ENCODE assay signal across 8 cellular contexts in the genomic region with DNA sequence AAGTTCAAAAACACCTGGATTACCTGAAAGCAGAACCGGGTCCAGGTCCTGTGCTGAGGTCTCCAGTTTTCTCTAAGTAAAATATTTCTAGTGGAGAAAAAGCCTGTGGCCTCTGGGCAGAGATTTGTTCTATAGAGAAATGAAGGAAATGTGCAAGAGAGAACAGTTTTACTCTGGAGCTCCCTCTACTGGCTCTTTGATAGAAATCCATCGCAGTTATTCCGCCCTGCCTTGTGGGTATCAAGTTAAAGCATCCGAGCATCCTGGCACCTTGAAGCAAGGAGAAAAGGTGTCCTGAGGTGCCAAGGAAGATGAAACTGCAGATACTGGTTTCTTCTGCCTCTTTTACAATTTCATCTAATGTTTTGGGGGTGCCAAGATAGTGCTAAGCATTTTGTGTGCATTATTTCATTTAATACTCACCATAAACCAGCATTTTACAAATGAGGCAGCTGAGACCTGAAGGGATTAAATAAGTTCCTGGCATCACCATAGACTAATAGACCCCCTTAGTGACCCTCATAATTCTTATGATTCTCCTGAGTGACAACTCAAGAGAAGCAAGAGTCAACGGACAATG.
DNase-seq lines count a peak whose midpoint lies in the region; ATAC-seq, FAIRE-seq and TF ChIP-seq lines count a peak whose summit lies in the region.

No MANE protein-coding gene starts in this region.

- H3K9me3 ChIP-seq in Karpas-422 (ENCODE audit: low read length) (no peaks in the 10 kb centered on the region), esophagus squamous epithelium (no peaks in the 10 kb centered on the region)

- H3K9ac ChIP-seq in Karpas-422 (ENCODE audit: low read length) = no peak overlapping the region

- ATAC-seq in GM18867 (IDR thresholded peaks at IDR 0.05; ENCODE audit: unreplicated experiment) (peak; percentile 77), GM19452 (IDR thresholded peaks at IDR 0.05; ENCODE audit: unreplicated experiment) (no peak)

- DNase-seq in AG20443 (ENCODE audit: low spot score) = peak; percentile 79
- peak; percentile 85 for DNase-seq in Karpas-422
- peak; percentile 27 for DNase-seq in RCC 7860 (ENCODE audit: low spot score)
- DNase-seq in esophagus squamous epithelium (lab: John Stamatoyannopoulos, UW) = no peak
- peak; percentile 58 for DNase-seq in pons (ENCODE audit: low spot score)
- no peak for DNase-seq in ecto neural progenitor cell (ENCODE audit: low spot score)

- H3K27me3 ChIP-seq in Karpas-422 (ENCODE audit: low read length) (no peaks in the 10 kb centered on the region), esophagus squamous epithelium (peaks cover 0 to 88% (median 0%) of the 10 kb centered on the region in 4 donors)

- no peak overlapping the region for H2AFZ ChIP-seq in Karpas-422 (ENCODE audit: low read length)

- no peak overlapping the region for H3K4me3 ChIP-seq in Karpas-422 (ENCODE audit: low read length)
- H3K4me3 ChIP-seq in esophagus squamous epithelium = no peak overlapping the region

- no peak for FAIRE-seq in RCC 7860 (lab: Jason Lieb, UNC)

- H3K9me2 ChIP-seq in Karpas-422 (replicated peaks; ENCODE audit: insufficient read depth, low read length) = no peaks in the 10 kb centered on the region

- H3K79me2 ChIP-seq in Karpas-422 (ENCODE audit: low read length) = no peaks in the 10 kb centered on the region

- H3K36me3 ChIP-seq in Karpas-422 (ENCODE audit: insufficient read depth, low read length) = no peaks in the 10 kb centered on the region
- no peaks in the 10 kb centered on the region for H3K36me3 ChIP-seq in esophagus squamous epithelium

- TF ChIP-seq CTCF in esophagus squamous epithelium (IDR thresholded peaks at IDR 0.05) = peak in 4 of 6 experiments; percentile 22 to 53 (median 42)

- intact Hi-C loops in esophagus squamous epithelium (cut with DNase I) = no loop called here

- no peaks in the 10 kb centered on the region for H4K20me1 ChIP-seq in Karpas-422 (ENCODE audit: insufficient read depth, low read depth, low read length)

- no peak for TF ChIP-seq POLR2A in esophagus squamous epithelium (IDR thresholded peaks at IDR 0.05)

- H3K27ac ChIP-seq in Karpas-422 (ENCODE audit: low read length) = no peak overlapping the region
- no peak overlapping the region for H3K27ac ChIP-seq in esophagus squamous epithelium

- no peak overlapping the region for H3K4me2 ChIP-seq in Karpas-422 (ENCODE audit: low read depth, low read length, poor library complexity, severe bottlenecking)

- H3K4me1 ChIP-seq in Karpas-422 (ENCODE audit: low read length) (no peaks in the 10 kb centered on the region), esophagus squamous epithelium (no peaks in the 10 kb centered on the region)

- 19 to 20% methylated on average over 5 of the region's 5 CpGs for WGBS in esophagus squamous epithelium, 2 donors

Comparison
In these comparisons a context has a peak if more than half of its experiments do, and no peak if none do; other contexts are left out.
1. DNase-seq: peak in AG20443 (single experiment), Karpas-422 (single experiment), RCC 7860 (single experiment) and pons (single experiment); none in esophagus squamous epithelium (single experiment) and ecto neural progenitor cell (single experiment).